9 cellular contexts compared by ENCODE assay signal in the genomic region with DNA sequence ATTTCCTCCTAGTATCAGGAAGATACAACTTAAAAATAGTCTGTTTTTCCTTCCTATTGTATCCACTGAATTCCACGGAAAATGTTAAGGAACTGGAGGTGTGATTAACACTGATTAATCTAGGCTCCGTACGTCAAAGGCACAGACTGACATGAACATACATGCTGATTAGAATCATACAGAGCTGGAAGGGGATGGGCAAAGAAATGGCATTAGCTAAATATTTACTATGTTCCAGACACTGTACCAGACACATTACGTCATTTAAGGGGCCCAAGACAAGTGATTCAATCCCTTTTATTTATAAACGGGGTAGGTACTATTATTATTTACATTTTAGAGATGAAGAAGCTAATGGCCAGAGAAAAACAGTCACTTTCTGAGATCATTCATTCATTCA. TPM values are rescaled to one million over a fixed set of nuclear protein-coding genes. Genes with fewer than 3 reads are reported as not detected.
A peak's percentile ranks its signal among the peaks of the same experiment; 100 is the strongest.
DNase-seq lines count a peak whose midpoint lies in the region; ATAC-seq and TF ChIP-seq lines count a peak whose summit lies in the region.
"Had no signal": no experiment of that assay in that cellular context is flagged by ENCODE, and none has a peak within 500 bp of the region (broad histone marks: within the 10 kb centered on the region; RNA-seq: fewer than 3 reads in every experiment).

No MANE protein-coding gene starts in this region.

- POLR2A ChIA-PET in activated CD4-positive, alpha-beta T cell treated with anti-CD3 and anti-CD28 coated beads for 36 hours (lab: Charles Lee), result interaction anchor here (1.6 kb wide), 1 partner anchor 44 kb away, joined by 6 read pairs; no protein-coding TSS in a partner anchor

- TF ChIP-seq CTCF in ascending aorta (IDR thresholded peaks at IDR 0.05) (no peak), lower lobe of right lung (IDR thresholded peaks at IDR 0.05) (no peak)

- H3K36me3 ChIP-seq in ascending aorta (no peaks in the 10 kb centered on the region), lower lobe of right lung (no peaks in the 10 kb centered on the region), subcutaneous abdominal adipose tissue (ENCODE audit: control insufficient read depth in 5 of 5, insufficient read depth in 5 of 5, low read length in 5 of 5) (no peaks in the 10 kb centered on the region)

- H3K27ac ChIP-seq in ascending aorta, result peak overlapping the region; percentile 92 to 95
- H3K27ac ChIP-seq in lower lobe of right lung, result peak overlapping the region; percentile 83
- H3K27ac ChIP-seq in subcutaneous abdominal adipose tissue (ENCODE audit: low read depth, low read length), result peak overlapping the region; percentile 86

- H3K27ac Mint-ChIP-seq in activated CD4-positive, alpha-beta T cell treated with anti-CD3 and anti-CD28 coated beads for 36 hours, result no peak overlapping the region

- no peak for ATAC-seq in activated CD4-positive, alpha-beta T cell treated with anti-CD3 and anti-CD28 coated beads for 36 hours
- ATAC-seq in lower lobe of right lung (no peak), GM21390 (IDR thresholded peaks at IDR 0.05; ENCODE audit: unreplicated experiment) (no peak), HG02852 (IDR thresholded peaks at IDR 0.05; ENCODE audit: unreplicated experiment) (no peak)

- H3K4me1 ChIP-seq in ascending aorta, result peaks cover 0 to 25% of the 10 kb centered on the region in 2 donors
- H3K4me1 ChIP-seq in lower lobe of right lung, result peaks cover 31% of the 10 kb centered on the region
- peaks cover 3 to 42% (median 34%) of the 10 kb centered on the region in 5 donors for H3K4me1 ChIP-seq in subcutaneous abdominal adipose tissue (ENCODE audit: control insufficient read depth in 5 of 5, insufficient read depth in 5 of 5, low read length in 5 of 5)

- H3K9me3 ChIP-seq in ascending aorta (no peaks in the 10 kb centered on the region), lower lobe of right lung (no peaks in the 10 kb centered on the region), subcutaneous abdominal adipose tissue (ENCODE audit: control insufficient read depth in 5 of 5, low read length in 5 of 5) (no peaks in the 10 kb centered on the region)

- no peaks in the 10 kb centered on the region for H3K27me3 Mint-ChIP-seq in activated CD4-positive, alpha-beta T cell treated with anti-CD3 and anti-CD28 coated beads for 36 hours

- no peak for DNase-seq in activated CD4-positive, alpha-beta T cell treated with anti-CD3 and anti-CD28 coated beads for 36 hours
- DNase-seq in activated CD4-positive, alpha-beta T cell treated with anti-CD3 and anti-CD28 coated beads for 4 hours, result no peak
- DNase-seq in ascending aorta (ENCODE audit: low spot score in 2 of 2), result no peak
- no peak for DNase-seq in lower lobe of right lung
- DNase-seq in KG1 (lab: John Stamatoyannopoulos, UW), result no peak
- DNase-seq: substantia nigra had no signal

- peak overlapping the region; percentile 74 for H3K4me3 Mint-ChIP-seq in activated CD4-positive, alpha-beta T cell treated with anti-CD3 and anti-CD28 coated beads for 36 hours

- H3K4me3 ChIP-seq in ascending aorta (no peak overlapping the region), lower lobe of right lung (no peak overlapping the region), subcutaneous abdominal adipose tissue (ENCODE audit: low read depth in 1 of 5, low read length in 5 of 5) (no peak overlapping the region)

- no peaks in the 10 kb centered on the region for H3K9me3 Mint-ChIP-seq in activated CD4-positive, alpha-beta T cell treated with anti-CD3 and anti-CD28 coated beads for 36 hours (ENCODE audit: low read depth)

- intact Hi-C loops in activated CD4-positive, alpha-beta T cell treated with anti-CD3 and anti-CD28 coated beads for 36 hours (cut with DNase I, micrococcal nuclease), result loop anchor here (10.0 kb wide), 2 partner anchors 722 to 998 kb away; partner anchors contain the start of gene NR4A3 (in 1 of the 2)
- intact Hi-C loops in ascending aorta (cut with DNase I) (loop anchor here (1.0 to 10.0 kb wide), 3 partner anchors 32 to 122 kb away; partner anchors contain the start of genes ALG2 and SEC61B), lower lobe of right lung (cut with DNase I) (no loop called here)

- CTCF ChIA-PET in activated CD4-positive, alpha-beta T cell treated with anti-CD3 and anti-CD28 coated beads for 36 hours (lab: Charles Lee), result interaction anchor here (0.8 to 4.4 kb wide), 7 partner anchors 10 to 103 kb away, joined by 3 to 24 read pairs (median 3); no protein-coding TSS in a partner anchor

- H3K27me3 ChIP-seq in ascending aorta, result no peaks in the 10 kb centered on the region
- no peaks in the 10 kb centered on the region for H3K27me3 ChIP-seq in lower lobe of right lung (ENCODE audit: low read depth)
- H3K27me3 ChIP-seq in subcutaneous abdominal adipose tissue (ENCODE audit: control insufficient read depth in 5 of 5, insufficient read depth in 4 of 5, low read length in 5 of 5), result no peaks in the 10 kb centered on the region

- H3K36me3 Mint-ChIP-seq in activated CD4-positive, alpha-beta T cell treated with anti-CD3 and anti-CD28 coated beads for 36 hours (ENCODE audit: low read depth), result peaks cover 2% of the 10 kb centered on the region

- no peak overlapping the region for H3K9ac ChIP-seq in subcutaneous abdominal adipose tissue (ENCODE audit: low read length in 5 of 5)

- H3K4me1 Mint-ChIP-seq in activated CD4-positive, alpha-beta T cell treated with anti-CD3 and anti-CD28 coated beads for 36 hours, result peaks cover 33% of the 10 kb centered on the region

RNA-seq across cellular contexts. Expression of gene TGFBR1, which starts 1.9 kb away (rescaled TPM):
- total RNA-seq in activated CD4-positive, alpha-beta T cell treated with anti-CD3 and anti-CD28 coated beads for 36 hours, result 10 to 100 TPM; 18.6 to 19.3 TPM
- total RNA-seq in ascending aorta (13.9 TPM), lower lobe of right lung (78.8 TPM)
